ENCODE assay signal across 27 cellular contexts in the genomic region with DNA sequence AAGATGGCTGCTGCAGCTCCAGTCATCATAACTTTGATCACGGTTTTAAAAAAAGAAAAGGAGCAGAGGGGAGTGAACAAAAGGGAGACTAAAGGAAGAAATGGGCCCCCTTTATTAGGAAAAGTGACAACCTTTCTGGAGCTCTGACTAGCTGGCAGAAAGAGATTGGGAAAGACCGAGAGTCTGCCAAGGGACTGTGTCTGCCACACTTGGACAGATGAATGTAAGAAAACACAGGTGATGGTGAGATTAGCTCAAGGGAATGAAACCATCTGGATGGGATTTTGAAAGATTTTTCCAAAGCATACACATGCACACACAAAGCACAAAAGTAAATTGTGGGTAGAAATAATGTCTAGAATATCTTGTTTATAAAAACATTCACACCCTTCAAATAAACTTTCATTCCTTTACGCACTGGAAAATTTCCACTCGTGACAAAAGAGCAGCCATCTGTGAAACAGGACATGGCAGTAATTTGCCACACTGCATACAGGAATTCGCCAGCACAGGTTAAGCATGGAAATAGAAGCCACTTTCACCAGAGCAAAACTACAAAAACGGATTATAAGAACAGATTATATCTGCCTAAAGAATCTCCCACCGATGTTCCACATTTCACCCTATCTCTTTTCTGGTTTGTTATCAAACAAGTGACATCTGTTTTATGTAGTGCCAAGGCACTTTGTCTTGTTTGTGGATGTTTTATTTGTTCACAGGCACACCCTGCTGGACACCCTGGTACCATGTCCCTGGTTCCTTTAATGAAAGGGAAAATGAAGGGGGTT.
A peak's percentile ranks its signal among the peaks of the same experiment; 100 is the strongest.
DNase-seq lines count a peak whose midpoint lies in the region; ATAC-seq and TF ChIP-seq lines count a peak whose summit lies in the region.
"Had no signal": no experiment of that assay in that cellular context is flagged by ENCODE, and none has a peak within 500 bp of the region (broad histone marks: within the 10 kb centered on the region; RNA-seq: fewer than 3 reads in every experiment).

No MANE protein-coding gene starts in this region.

- intact Hi-C loops in heart right ventricle (cut with DNase I) (loop anchor here in 1 of 10 donors (10.0 kb wide), 1 partner anchor 1051 kb away; a partner anchor contains a TSS), left cardiac atrium (cut with DNase I) (no loop called here), sciatic nerve (cut with DNase I) (no loop called here)

- H3K4me1 ChIP-seq in heart right ventricle = peaks cover 3 to 77% (median 33%) of the 10 kb centered on the region in 9 donors
- peaks cover 0 to 43% of the 10 kb centered on the region in 2 donors for H3K4me1 ChIP-seq in right atrium auricular region
- H3K4me1 ChIP-seq in upper lobe of left lung = peaks cover 0 to 20% (median 0%) of the 10 kb centered on the region in 4 donors
- H3K4me1 ChIP-seq: ascending aorta, esophagus squamous epithelium, Peyer's patch, SJCRH30, tibial nerve had no signal

- in situ Hi-C loops in SK-MEL-5 (cut with HindIII; ENCODE audit: low pct_unique_long_range_greater_than_20kb, low sequenced_read_pairs) = no loop called here

- TF ChIP-seq EP300 in upper lobe of left lung (IDR thresholded peaks at IDR 0.05) = no peak

- H3K4me3 ChIP-seq in heart right ventricle = no peak overlapping the region
- H3K4me3 ChIP-seq in right atrium auricular region = no peak overlapping the region
- no peak overlapping the region for H3K4me3 ChIP-seq in upper lobe of left lung
- H3K4me3 ChIP-seq: ascending aorta, BLaER1, esophagus squamous epithelium, Peyer's patch, SJCRH30, smooth muscle cell, stomach, tibial nerve had no signal

- ATAC-seq in heart right ventricle (peak in 1 of 8 donors; percentile 26), left cardiac atrium (no peak), upper lobe of left lung (ENCODE audit: low FRiP score in 2 of 2) (no peak), sciatic nerve (no peak)
- ATAC-seq: activated CD4-positive, alpha-beta T cell treated with anti-CD3 and anti-CD28 coated beads for 36 hours; HCT116 had no signal

- DNase-seq in heart right ventricle (no peak), left cardiac atrium (no peak), SK-MEL-5 (ENCODE audit: low read depth, low spot score) (peak; percentile 4), right atrium auricular region (ENCODE audit: low spot score) (no peak), upper lobe of left lung (no peak), putamen (ENCODE audit: low spot score) (no peak), sciatic nerve (ENCODE audit: low spot score) (no peak), SKM-1 (lab: John Stamatoyannopoulos, UW; ENCODE audit: unreplicated experiment) (no peak)
- DNase-seq: activated CD4-positive, alpha-beta T cell treated with anti-CD3 and anti-CD28 coated beads for 36 hours; activated gamma-delta T cell; activated naive CD8-positive, alpha-beta T cell treated with anti-CD3 and anti-CD28 coated beads, Interleukin-2, amount 10 ng/mL, durations not matched to agents 7 days and 5 days; activated T-cell treated with anti-CD3 and anti-CD28 coated beads, Interleukin-2, amount 50 U/mL, for 1 hour; caudate nucleus; COR-L47; esophagus squamous epithelium; foreskin melanocyte; NCI-H2029 treated with DMSO at 0.1 percent for 48 hours; nucleus accumbens; Peyer's patch; stimulated activated CD4-positive, alpha-beta T cell treated with anti-CD3 and anti-CD28 coated beads, Interleukin-2, amount 100 ng/mL, for 24 hours; stomach had no signal

- no peaks in the 10 kb centered on the region for H3K27me3 ChIP-seq in heart right ventricle
- no peaks in the 10 kb centered on the region for H3K27me3 ChIP-seq in right atrium auricular region
- no peaks in the 10 kb centered on the region for H3K27me3 ChIP-seq in upper lobe of left lung
- H3K27me3 ChIP-seq: ascending aorta, BLaER1, esophagus squamous epithelium, Peyer's patch, SJCRH30, stomach, tibial nerve had no signal

- H3K36me3 ChIP-seq in heart right ventricle (no peaks in the 10 kb centered on the region), right atrium auricular region (no peaks in the 10 kb centered on the region), upper lobe of left lung (no peaks in the 10 kb centered on the region)
- H3K36me3 ChIP-seq: ascending aorta, BLaER1, esophagus squamous epithelium, Peyer's patch, SJCRH30, stomach, tibial nerve had no signal

- TF ChIP-seq CTCF in heart right ventricle (IDR thresholded peaks at IDR 0.05) = peak in 3 of 9 donors; percentile 11 to 32 (median 13)
- peak in 1 of 2 donors; percentile 29 for TF ChIP-seq CTCF in right atrium auricular region (IDR thresholded peaks at IDR 0.05)
- peak in 1 of 6 experiments; percentile 8 for TF ChIP-seq CTCF in upper lobe of left lung (IDR thresholded peaks at IDR 0.05)

- WGBS in heart right ventricle, 2 donors = 55 to 68% methylated on average over 7 of the region's 7 CpGs
- 63 to 73% methylated on average over 7 of the region's 7 CpGs for WGBS in upper lobe of left lung, 2 donors

- peaks cover 0 to 4% (median 0%) of the 10 kb centered on the region in 11 donors for H3K9me3 ChIP-seq in heart right ventricle
- H3K9me3 ChIP-seq in right atrium auricular region = no peaks in the 10 kb centered on the region
- H3K9me3 ChIP-seq in upper lobe of left lung = no peaks in the 10 kb centered on the region
- H3K9me3 ChIP-seq: ascending aorta, BLaER1, esophagus squamous epithelium, Peyer's patch, SJCRH30, stomach had no signal

- no peak for TF ChIP-seq POLR2A in upper lobe of left lung (IDR thresholded peaks at IDR 0.05)

- H3K27ac ChIP-seq in heart right ventricle (peak overlapping the region in 9 of 10 donors; percentile 37 to 83 (median 66)), right atrium auricular region (peak overlapping the region; percentile 47 to 85), upper lobe of left lung (peak overlapping the region in 3 of 4 donors; percentile 31 to 59 (median 40))
- H3K27ac ChIP-seq: ascending aorta, BLaER1, esophagus squamous epithelium, Peyer's patch, SJCRH30, tibial nerve had no signal
